Comparison of ENCODE assay signal across 8 cellular contexts in the genomic region with DNA sequence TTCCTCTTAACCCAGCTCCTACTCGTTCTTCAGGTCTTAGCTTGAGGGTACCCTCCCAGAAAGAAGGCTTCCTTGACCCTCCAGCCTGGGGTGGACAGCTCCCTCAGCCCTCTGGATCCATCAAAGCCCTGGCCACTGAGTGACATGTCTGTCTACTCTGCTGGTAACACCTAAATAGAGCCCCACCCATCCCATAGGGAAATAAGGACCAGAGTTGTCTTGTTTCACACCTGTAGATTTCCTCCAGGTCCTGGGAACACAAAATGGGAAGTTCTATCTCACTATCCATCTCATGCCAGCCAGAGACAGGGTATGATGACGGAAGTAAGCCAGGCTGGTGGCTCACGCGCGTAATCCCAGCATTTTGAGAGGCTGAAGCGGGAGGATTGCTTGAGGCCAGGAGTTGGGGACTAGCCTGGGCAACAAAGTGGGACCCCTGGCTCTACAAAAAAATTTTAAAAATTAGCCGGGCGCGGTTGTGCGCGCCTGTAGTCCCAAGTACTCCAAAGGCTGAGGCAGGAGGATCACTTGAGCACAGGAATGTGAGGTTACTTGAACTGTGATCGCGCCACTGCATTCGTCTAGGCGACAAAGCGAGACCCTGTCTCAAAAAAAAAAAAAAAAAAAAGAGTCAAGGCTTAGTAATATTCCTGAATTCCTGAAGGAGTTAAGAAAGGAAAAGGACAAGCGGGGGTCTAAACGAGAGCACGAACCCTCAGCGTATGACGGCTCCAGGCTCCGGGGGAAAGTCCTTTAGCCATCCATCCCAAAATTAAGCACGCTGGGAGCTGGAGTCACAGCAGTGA. TPM values are rescaled to one million over a fixed set of nuclear protein-coding genes. Genes with fewer than 3 reads are reported as not detected.
DNase-seq lines count a peak whose midpoint lies in the region; ATAC-seq and TF ChIP-seq lines count a peak whose summit lies in the region.

No MANE protein-coding gene starts in this region.

- TF ChIP-seq CTCF in AG10803 (conservative IDR thresholded peaks at IDR 0.05; ENCODE audit: low read length): no peak
- TF ChIP-seq CTCF in HL-60 (IDR thresholded peaks at IDR 0.05; ENCODE audit: insufficient read depth, low read length): no peak
- no peak for TF ChIP-seq CTCF in spleen (IDR thresholded peaks at IDR 0.05 in 8 of 11, conservative IDR thresholded peaks at IDR 0.05 in 3 of 11)

- H3K9ac ChIP-seq in iPS-18a (ENCODE audit: low read length): peak overlapping the region; percentile 75

- H3K36me3 ChIP-seq in iPS-18a (ENCODE audit: control insufficient read depth, low read depth, low read length) (peaks cover 34% of the 10 kb centered on the region), spleen (peaks cover 0 to 59% (median 45%) of the 10 kb centered on the region in 6 donors)

- DNase-seq in AG10803 (ENCODE audit: low read depth) (peak; percentile 33), HL-60 (ENCODE audit: low read depth in 1 of 2, low spot score in 1 of 2) (peak in 1 of 2 experiments; percentile 39), spleen (no peak)
- DNase-seq in activated CD4-positive, CD25-positive, alpha-beta regulatory T cell treated with anti-CD3 and anti-CD28 coated beads, Interleukin-2, amount 50 U/mL, for 72 hours: no peak

- peak overlapping the region; percentile 95 for H3K27ac ChIP-seq in HL-60 (replicated peaks)
- peak overlapping the region; percentile 77 for H3K27ac ChIP-seq in adipose tissue (ENCODE audit: low read depth, low read length)
- peak overlapping the region; percentile 93 for H3K27ac ChIP-seq in iPS-18a (ENCODE audit: low read length)
- peak overlapping the region; percentile 88 to 98 (median 97) for H3K27ac ChIP-seq in spleen

- H3K27me3 ChIP-seq in HL-60 (ENCODE audit: insufficient read depth, poor library complexity, severe bottlenecking) (no peaks in the 10 kb centered on the region), iPS-18a (ENCODE audit: control insufficient read depth, insufficient read depth, low read length) (no peaks in the 10 kb centered on the region), spleen (replicated peaks in 1 of 7) (no peaks in the 10 kb centered on the region)

- no peak for ATAC-seq in HG02678 (IDR thresholded peaks at IDR 0.05; ENCODE audit: unreplicated experiment)
- ATAC-seq in GM21737 (IDR thresholded peaks at IDR 0.05; ENCODE audit: unreplicated experiment): no peak

- H3K9me3 ChIP-seq in iPS-18a (ENCODE audit: control insufficient read depth, low read depth, low read length) (no peaks in the 10 kb centered on the region), spleen (no peaks in the 10 kb centered on the region)

- WGBS in adipose tissue, 3 donors: 5 to 7% (median 7%) methylated on average over 23 of the region's 23 CpGs
- 5 to 10% (median 9%) methylated on average over 23 of the region's 23 CpGs for WGBS in spleen, 5 donors

- peaks cover 5% of the 10 kb centered on the region for H3K4me1 ChIP-seq in iPS-18a (ENCODE audit: control insufficient read depth, low read depth, low read length)
- peaks cover 52 to 96% (median 76%) of the 10 kb centered on the region in 6 donors for H3K4me1 ChIP-seq in spleen

- TF ChIP-seq POLR2A in spleen (IDR thresholded peaks at IDR 0.05): no peak

- intact Hi-C loops in spleen (cut with DNase I; ENCODE audit: low total_unique reads): loop anchor here (5.0 kb wide), 2 partner anchors 42 to 107 kb away; no protein-coding TSS in a partner anchor

- H3K4me3 ChIP-seq in AG10803 (ENCODE audit: low read length) (peak overlapping the region; percentile 95), HL-60 (replicated peaks; ENCODE audit: insufficient read depth, low read length) (peak overlapping the region; percentile 67), iPS-18a (ENCODE audit: low read length) (peak overlapping the region; percentile 78), spleen (peak overlapping the region; percentile 56 to 86 (median 72))

RNA-seq across cellular contexts. Expression of a gene that starts 0.5 kb away (rescaled TPM):
- polyA plus RNA-seq in adipose tissue: 10 to 100 TPM; 10.3 to 17.0 (median 15.3) TPM
- total RNA-seq in spleen: 10 to 100 TPM; 20.5 to 38.2 (median 29.7) TPM
- 10 to 100 TPM; 12.7 to 18.9 (median 14.5) TPM for polyA plus RNA-seq in spleen

RNA-seq across cellular contexts. Expression of a gene that starts 44.3 kb away (rescaled TPM):
- polyA plus RNA-seq in adipose tissue: 10 to 100 TPM in 2 of 3 donors, 1 to 10 TPM in 1; 5.6 to 25.9 (median 24.0) TPM
- 100 to 1,000 TPM in 6 of 7 donors, 10 to 100 TPM in 1; 79.3 to 147 (median 130) TPM for total RNA-seq in spleen
- 10 to 100 TPM; 23.0 to 56.0 (median 25.2) TPM for polyA plus RNA-seq in spleen

RNA-seq across cellular contexts. Expression of a gene that starts 45.3 kb away (rescaled TPM):
- polyA plus RNA-seq in adipose tissue: 100 to 1,000 TPM in 1 of 3 donors, 10 to 100 TPM in 2; 47.6 to 129 (median 87.1) TPM
- total RNA-seq in spleen: 100 to 1,000 TPM; 161 to 213 (median 178) TPM
- polyA plus RNA-seq in spleen: 100 to 1,000 TPM in 1 of 3 donors, 10 to 100 TPM in 2; 53.9 to 102 (median 64.4) TPM

RNA-seq across cellular contexts. Expression of a gene that starts 54.5 kb away (rescaled TPM):
- 1 to 10 TPM; 6.1 to 9.4 (median 6.4) TPM for polyA plus RNA-seq in adipose tissue
- total RNA-seq in spleen: 10 to 100 TPM in 1 of 7 donors, 1 to 10 TPM in 6; 7.5 to 10.2 (median 8.4) TPM
- 10 to 100 TPM in 2 of 3 donors, 1 to 10 TPM in 1; 8.6 to 11.9 (median 10.5) TPM for polyA plus RNA-seq in spleen
